In the genomic region with DNA sequence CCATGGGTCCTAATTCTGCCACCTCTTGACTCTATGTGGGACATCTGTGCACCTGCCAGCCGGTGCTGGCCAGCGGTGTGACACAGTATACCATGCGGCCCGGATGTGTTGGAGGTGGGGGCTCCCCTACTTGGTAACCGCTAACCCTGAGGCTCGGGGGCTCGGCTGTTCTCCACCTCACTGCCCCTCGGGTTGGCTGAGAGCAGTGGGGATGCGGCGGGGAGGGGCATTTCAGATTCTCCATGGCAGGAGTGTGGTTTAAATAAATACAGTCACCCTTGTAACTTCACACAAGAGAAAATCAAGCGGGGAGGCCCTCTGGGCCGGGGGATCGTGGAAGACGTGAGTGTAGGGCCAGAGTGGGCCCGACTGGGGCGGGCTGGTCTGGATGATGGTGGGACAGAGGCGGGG, we compare ENCODE assay signal across 19 cellular contexts. TPM values are rescaled to one million over a fixed set of nuclear protein-coding genes. Genes with fewer than 3 reads are reported as not detected.
A peak's percentile ranks its signal among the peaks of the same experiment; 100 is the strongest.
DNase-seq lines count a peak whose midpoint lies in the region; ATAC-seq and TF ChIP-seq lines count a peak whose summit lies in the region.
"Had no signal": no experiment of that assay in that cellular context is flagged by ENCODE, and none has a peak within 500 bp of the region (broad histone marks: within the 10 kb centered on the region; RNA-seq: fewer than 3 reads in every experiment).

No MANE protein-coding gene starts in this region.

- H3K4me3 ChIP-seq in left lung (no peak overlapping the region), stomach (no peak overlapping the region)
- H3K4me3 ChIP-seq: GM12878 had no signal

- H3K4me3 Mint-ChIP-seq in WTC11 = no peak overlapping the region

- TF ChIP-seq POLR2A in stomach (IDR thresholded peaks at IDR 0.05) = no peak

- H3K27me3 ChIP-seq in left lung = peaks cover 0 to 20% of the 10 kb centered on the region in 2 donors
- H3K27me3 ChIP-seq in stomach = peaks cover 0 to 56% (median 0%) of the 10 kb centered on the region in 3 donors

- peaks cover 2% of the 10 kb centered on the region; the same call in 1 of the 2 replicates for H3K4me1 Mint-ChIP-seq in WTC11

- WGBS in stomach, 5 donors = 86 to 91% (median 89%) methylated on average over 11 to 17 of the region's 17 CpGs

- intact Hi-C loops in Right ventricle myocardium superior (cut with DNase I) (no loop called here), Right ventricle myocardium inferior (cut with DNase I) (no loop called here), left lung (cut with DNase I) (no loop called here), stomach (cut with DNase I; ENCODE audit: low total_unique reads) (no loop called here)

- no peaks in the 10 kb centered on the region for H3K9me3 ChIP-seq in left lung
- H3K9me3 ChIP-seq in stomach = no peaks in the 10 kb centered on the region

- no peak for TF ChIP-seq CTCF in WTC11 (IDR thresholded peaks at IDR 0.05)
- TF ChIP-seq CTCF in left lung (IDR thresholded peaks at IDR 0.05) = no peak
- TF ChIP-seq CTCF in stomach (IDR thresholded peaks at IDR 0.05) = no peak

- POLR2A ChIA-PET in WTC11 (lab: Charles Lee) = no interaction called here

- no peaks in the 10 kb centered on the region for H3K36me3 Mint-ChIP-seq in WTC11

- no peak for TF ChIP-seq EP300 in stomach (IDR thresholded peaks at IDR 0.05)

- no peaks in the 10 kb centered on the region for H3K27me3 Mint-ChIP-seq in WTC11 (ENCODE audit: low read depth)

- H3K4me1 ChIP-seq in left lung (no peaks in the 10 kb centered on the region), stomach (no peaks in the 10 kb centered on the region)

- ATAC-seq in Right ventricle myocardium superior (ENCODE audit: poor library complexity) (no peak), Right ventricle myocardium inferior (no peak), WTC11 (no peak), left lung (no peak)
- ATAC-seq: GM12878, HCT116 had no signal

- H3K9me3 Mint-ChIP-seq in WTC11 = no peaks in the 10 kb centered on the region

- CTCF ChIA-PET in WTC11 (lab: Charles Lee) = no interaction called here

- H3K27ac Mint-ChIP-seq in WTC11 = no peak overlapping the region

- H3K27ac ChIP-seq in left lung (no peak overlapping the region), stomach (no peak overlapping the region)
- H3K27ac ChIP-seq: C4-2B, RWPE1 had no signal

- H3K36me3 ChIP-seq in left lung (no peaks in the 10 kb centered on the region), stomach (no peaks in the 10 kb centered on the region)

- peak; percentile 30 for DNase-seq in Right ventricle myocardium superior
- DNase-seq in Right ventricle myocardium inferior (ENCODE audit: missing footprints) = no peak
- peak; percentile 5 for DNase-seq in WTC11 (ENCODE audit: low spot score)
- DNase-seq in left lung = peak; percentile 11 to 53
- DNase-seq in stomach = peak; percentile 18
- DNase-seq in SKM-1 (lab: John Stamatoyannopoulos, UW; ENCODE audit: unreplicated experiment) = no peak
- DNase-seq in occipital lobe (lab: John Stamatoyannopoulos, UW) = no peak
- no peak for DNase-seq in activated gamma-delta T cell (lab: John Stamatoyannopoulos, UW)
- DNase-seq: GDM1, KBM-7, NCI-H1436, NCI-H2029 treated with DMSO at 0.1 percent for 48 hours, NCI-H2171 treated with DMSO at 0.1 percent for 48 hours, NCI-H446 treated with DMSO at 0.1 percent for 48 hours had no signal

TF ChIP-seq in WTC11, 78 proteins besides CTCF, POLR2A, EP300 and RAD21:
- TF ChIP-seq OVOL2 (CRISPR knock-in tag; IDR thresholded peaks at IDR 0.05; ENCODE audit: borderline replicate concordance) = no peak
- TF ChIP-seq, protein P1, sequence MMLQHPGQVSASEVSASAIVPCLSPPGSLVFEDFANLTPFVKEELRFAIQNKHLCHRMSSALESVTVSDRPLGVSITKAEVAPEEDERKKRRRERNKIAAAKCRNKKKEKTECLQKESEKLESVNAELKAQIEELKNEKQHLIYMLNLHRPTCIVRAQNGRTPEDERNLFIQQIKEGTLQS (CRISPR knock-in tag; conservative IDR thresholded peaks at IDR 0.05) = no peak
- TF ChIP-seq, protein P2, sequence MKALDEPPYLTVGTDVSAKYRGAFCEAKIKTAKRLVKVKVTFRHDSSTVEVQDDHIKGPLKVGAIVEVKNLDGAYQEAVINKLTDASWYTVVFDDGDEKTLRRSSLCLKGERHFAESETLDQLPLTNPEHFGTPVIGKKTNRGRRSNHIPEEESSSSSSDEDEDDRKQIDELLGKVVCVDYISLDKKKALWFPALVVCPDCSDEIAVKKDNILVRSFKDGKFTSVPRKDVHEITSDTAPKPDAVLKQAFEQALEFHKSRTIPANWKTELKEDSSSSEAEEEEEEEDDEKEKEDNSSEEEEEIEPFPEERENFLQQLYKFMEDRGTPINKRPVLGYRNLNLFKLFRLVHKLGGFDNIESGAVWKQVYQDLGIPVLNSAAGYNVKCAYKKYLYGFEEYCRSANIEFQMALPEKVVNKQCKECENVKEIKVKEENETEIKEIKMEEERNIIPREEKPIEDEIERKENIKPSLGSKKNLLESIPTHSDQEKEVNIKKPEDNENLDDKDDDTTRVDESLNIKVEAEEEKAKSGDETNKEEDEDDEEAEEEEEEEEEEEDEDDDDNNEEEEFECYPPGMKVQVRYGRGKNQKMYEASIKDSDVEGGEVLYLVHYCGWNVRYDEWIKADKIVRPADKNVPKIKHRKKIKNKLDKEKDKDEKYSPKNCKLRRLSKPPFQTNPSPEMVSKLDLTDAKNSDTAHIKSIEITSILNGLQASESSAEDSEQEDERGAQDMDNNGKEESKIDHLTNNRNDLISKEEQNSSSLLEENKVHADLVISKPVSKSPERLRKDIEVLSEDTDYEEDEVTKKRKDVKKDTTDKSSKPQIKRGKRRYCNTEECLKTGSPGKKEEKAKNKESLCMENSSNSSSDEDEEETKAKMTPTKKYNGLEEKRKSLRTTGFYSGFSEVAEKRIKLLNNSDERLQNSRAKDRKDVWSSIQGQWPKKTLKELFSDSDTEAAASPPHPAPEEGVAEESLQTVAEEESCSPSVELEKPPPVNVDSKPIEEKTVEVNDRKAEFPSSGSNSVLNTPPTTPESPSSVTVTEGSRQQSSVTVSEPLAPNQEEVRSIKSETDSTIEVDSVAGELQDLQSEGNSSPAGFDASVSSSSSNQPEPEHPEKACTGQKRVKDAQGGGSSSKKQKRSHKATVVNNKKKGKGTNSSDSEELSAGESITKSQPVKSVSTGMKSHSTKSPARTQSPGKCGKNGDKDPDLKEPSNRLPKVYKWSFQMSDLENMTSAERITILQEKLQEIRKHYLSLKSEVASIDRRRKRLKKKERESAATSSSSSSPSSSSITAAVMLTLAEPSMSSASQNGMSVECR (CRISPR knock-in tag; IDR thresholded peaks at IDR 0.05; ENCODE audit: borderline replicate concordance) = no peak
- no peak for TF ChIP-seq EMX1 (CRISPR knock-in tag; IDR thresholded peaks at IDR 0.05)
- TF ChIP-seq MYBL2 (CRISPR knock-in tag; IDR thresholded peaks at IDR 0.05) = no peak
- TF ChIP-seq CREM (CRISPR knock-in tag; IDR thresholded peaks at IDR 0.05) = no peak
- TF ChIP-seq, protein P3, sequence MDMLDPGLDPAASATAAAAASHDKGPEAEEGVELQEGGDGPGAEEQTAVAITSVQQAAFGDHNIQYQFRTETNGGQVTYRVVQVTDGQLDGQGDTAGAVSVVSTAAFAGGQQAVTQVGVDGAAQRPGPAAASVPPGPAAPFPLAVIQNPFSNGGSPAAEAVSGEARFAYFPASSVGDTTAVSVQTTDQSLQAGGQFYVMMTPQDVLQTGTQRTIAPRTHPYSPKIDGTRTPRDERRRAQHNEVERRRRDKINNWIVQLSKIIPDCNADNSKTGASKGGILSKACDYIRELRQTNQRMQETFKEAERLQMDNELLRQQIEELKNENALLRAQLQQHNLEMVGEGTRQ (CRISPR knock-in tag; IDR thresholded peaks at IDR 0.05) = no peak
- no peak for TF ChIP-seq NR1H2 (CRISPR knock-in tag; IDR thresholded peaks at IDR 0.05)
- TF ChIP-seq ZNF219 (CRISPR knock-in tag; IDR thresholded peaks at IDR 0.05; ENCODE audit: borderline replicate concordance) = no peak

RNA-seq across cellular contexts. Expression of a gene that starts 11.0 kb away (rescaled TPM):
- total RNA-seq in Right ventricle myocardium superior (not detected), Right ventricle myocardium inferior (not detected), WTC11 (2021) (not detected in 3 replicates), left lung (not detected), stomach (not detected), occipital lobe (not detected)
- not detected for polyA plus RNA-seq in stomach
- total RNA-seq: GM12878 had no signal
- polyA plus RNA-seq: GM12878 had no signal

RNA-seq across cellular contexts. Expression of a gene that starts 22.3 kb away (rescaled TPM):
- total RNA-seq in Right ventricle myocardium superior (not detected), Right ventricle myocardium inferior (not detected), WTC11 (2021) (0.16 TPM in 1 of 3 replicates, not detected in the others), left lung (under 1 TPM in 1 of 2 donors, not detected in 1; 0.24 TPM), stomach (not detected), occipital lobe (not detected)
- not detected for polyA plus RNA-seq in stomach
- total RNA-seq: GM12878 had no signal
- polyA plus RNA-seq: GM12878 had no signal

RNA-seq across cellular contexts. Expression of a gene that starts 29.6 kb away (rescaled TPM):
- total RNA-seq in Right ventricle myocardium superior = not detected
- not detected for total RNA-seq in Right ventricle myocardium inferior
- total RNA-seq in WTC11 (2021) = not detected in 3 replicates
- total RNA-seq in left lung = not detected
- not detected for total RNA-seq in stomach
- polyA plus RNA-seq in stomach = not detected
- total RNA-seq in occipital lobe = not detected
- total RNA-seq: GM12878 had no signal
- polyA plus RNA-seq: GM12878 had no signal

RNA-seq across cellular contexts. Expression of a gene that starts 44.5 kb away (rescaled TPM):
- total RNA-seq in Right ventricle myocardium superior = not detected
- not detected for total RNA-seq in Right ventricle myocardium inferior
- total RNA-seq in WTC11 (2021) = not detected in 3 replicates
- not detected for total RNA-seq in left lung
- total RNA-seq in stomach = not detected
- polyA plus RNA-seq in stomach = not detected
- not detected for total RNA-seq in occipital lobe
- total RNA-seq: A673, GM12878 had no signal
- polyA plus RNA-seq: GM12878 had no signal

RNA-seq across cellular contexts. Expression of a gene that starts 51.4 kb away (rescaled TPM):
- total RNA-seq in Right ventricle myocardium superior = not detected
- total RNA-seq in Right ventricle myocardium inferior = not detected
- not detected in 3 replicates for total RNA-seq in WTC11 (2021)
- total RNA-seq in left lung = not detected
- not detected for total RNA-seq in stomach
- polyA plus RNA-seq in stomach = under 1 TPM in 1 of 3 donors, not detected in 2; 0.10 TPM
- not detected for total RNA-seq in occipital lobe
- total RNA-seq: A673, GM12878 had no signal
- polyA plus RNA-seq: GM12878 had no signal

Comparison
In these comparisons a context has a peak if more than half of its experiments do, and no peak if none do; other contexts are left out.
1. DNase-seq: peak in Right ventricle myocardium superior (single experiment), WTC11 (single experiment), left lung (2 of 2) and stomach (single experiment); none in Right ventricle myocardium inferior (single experiment), SKM-1 (single experiment), occipital lobe (single experiment) and activated gamma-delta T cell (single experiment).